ENCODE assay signal across 1 cellular context in the genomic region with DNA sequence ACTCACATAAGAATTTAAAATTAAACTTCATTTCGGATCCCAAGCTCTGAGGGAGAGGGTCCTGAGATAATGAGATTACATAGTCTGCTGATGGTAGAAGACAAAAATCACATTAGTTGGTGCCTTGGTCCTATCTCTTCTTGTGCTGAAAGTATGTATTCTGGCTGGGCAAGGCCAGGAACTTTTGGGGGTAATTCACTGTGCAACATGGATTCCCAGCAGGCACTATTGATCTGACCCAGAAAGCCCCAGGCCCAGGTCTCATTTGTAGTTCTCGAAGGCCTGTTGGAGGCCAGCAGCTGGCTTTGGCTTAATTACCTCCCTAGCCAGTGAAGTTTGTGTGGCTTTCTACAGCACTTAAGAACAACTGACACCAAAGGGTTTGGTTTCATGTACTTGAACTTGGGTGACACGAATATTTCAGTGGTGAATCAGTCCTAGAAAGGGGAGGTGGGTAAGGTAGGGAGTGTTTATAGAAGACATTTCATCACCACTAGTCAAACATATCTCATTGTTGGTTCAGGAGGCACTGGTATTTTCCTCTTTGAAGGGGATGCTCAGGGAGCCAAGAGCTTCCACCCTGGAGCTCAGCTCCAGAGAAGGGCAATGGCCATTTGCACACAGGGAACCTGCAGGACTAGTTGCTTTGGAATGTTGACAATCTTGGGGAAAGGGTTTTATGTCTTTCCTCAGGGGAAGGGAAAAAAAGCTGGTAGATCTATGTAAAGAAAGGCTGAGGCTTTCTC.
TF ChIP-seq lines count a peak whose summit lies in the region.

No MANE protein-coding gene starts in this region.

TF ChIP-seq in HepG2, 621 proteins besides CTCF, POLR2A, EP300 and RAD21 (continued from another document and continues in another):
- TF ChIP-seq RELA (CRISPR knock-in tag; IDR thresholded peaks at IDR 0.05), result no peak
- TF ChIP-seq, protein P1, sequence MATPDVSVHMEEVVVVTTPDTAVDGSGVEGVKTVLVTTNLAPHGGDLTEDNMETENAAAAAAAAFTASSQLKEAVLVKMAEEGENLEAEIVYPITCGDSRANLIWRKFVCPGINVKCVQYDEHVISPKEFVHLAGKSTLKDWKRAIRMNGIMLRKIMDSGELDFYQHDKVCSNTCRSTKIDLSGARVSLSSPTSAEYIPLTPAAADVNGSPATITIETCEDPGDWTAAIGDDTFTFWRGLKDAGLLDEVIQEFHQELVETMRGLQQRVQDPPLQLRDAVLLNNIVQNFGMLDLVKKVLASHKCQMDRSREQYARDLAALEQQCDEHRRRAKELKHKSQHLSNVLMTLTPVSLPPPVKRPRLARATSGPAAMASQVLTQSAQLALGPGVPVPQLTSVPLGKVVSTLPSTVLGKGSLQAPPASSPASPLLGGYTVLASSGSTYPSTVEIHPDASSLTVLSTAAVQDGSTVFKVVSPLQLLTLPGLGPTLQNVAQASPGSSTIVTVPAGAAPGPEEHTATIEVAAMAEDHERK (CRISPR knock-in tag; IDR thresholded peaks at IDR 0.05; ENCODE audit: low read depth), result no peak
- TF ChIP-seq, protein P2, sequence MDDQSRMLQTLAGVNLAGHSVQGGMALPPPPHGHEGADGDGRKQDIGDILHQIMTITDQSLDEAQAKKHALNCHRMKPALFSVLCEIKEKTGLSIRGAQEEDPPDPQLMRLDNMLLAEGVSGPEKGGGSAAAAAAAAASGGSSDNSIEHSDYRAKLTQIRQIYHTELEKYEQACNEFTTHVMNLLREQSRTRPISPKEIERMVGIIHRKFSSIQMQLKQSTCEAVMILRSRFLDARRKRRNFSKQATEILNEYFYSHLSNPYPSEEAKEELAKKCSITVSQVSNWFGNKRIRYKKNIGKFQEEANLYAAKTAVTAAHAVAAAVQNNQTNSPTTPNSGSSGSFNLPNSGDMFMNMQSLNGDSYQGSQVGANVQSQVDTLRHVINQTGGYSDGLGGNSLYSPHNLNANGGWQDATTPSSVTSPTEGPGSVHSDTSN (CRISPR knock-in tag; IDR thresholded peaks at IDR 0.05; ENCODE audit: borderline replicate concordance), result no peak
- peak; percentile 94 for TF ChIP-seq RXRB (CRISPR knock-in tag; IDR thresholded peaks at IDR 0.05; ENCODE audit: borderline replicate concordance)
- TF ChIP-seq GZF1 (CRISPR knock-in tag; IDR thresholded peaks at IDR 0.05), result no peak
- no peak for TF ChIP-seq SRSF4 (IDR thresholded peaks at IDR 0.05; ENCODE audit: low read depth, low read length, poor library complexity, severe bottlenecking)
- TF ChIP-seq SMARCC2 (IDR thresholded peaks at IDR 0.05), result no peak
- TF ChIP-seq ZFP62 (CRISPR knock-in tag; IDR thresholded peaks at IDR 0.05), result no peak
- TF ChIP-seq SOX13 (IDR thresholded peaks at IDR 0.05), result peak; percentile 69; the same call in 1 of the 2 replicates
- peak in 1 of 2 experiments; percentile 95; a peak in 2 of 4 replicates for TF ChIP-seq SOX13 (CRISPR knock-in tag; conservative IDR thresholded peaks at IDR 0.05 in 1 of 2, IDR thresholded peaks at IDR 0.05 in 1 of 2)
- TF ChIP-seq, protein P3, sequence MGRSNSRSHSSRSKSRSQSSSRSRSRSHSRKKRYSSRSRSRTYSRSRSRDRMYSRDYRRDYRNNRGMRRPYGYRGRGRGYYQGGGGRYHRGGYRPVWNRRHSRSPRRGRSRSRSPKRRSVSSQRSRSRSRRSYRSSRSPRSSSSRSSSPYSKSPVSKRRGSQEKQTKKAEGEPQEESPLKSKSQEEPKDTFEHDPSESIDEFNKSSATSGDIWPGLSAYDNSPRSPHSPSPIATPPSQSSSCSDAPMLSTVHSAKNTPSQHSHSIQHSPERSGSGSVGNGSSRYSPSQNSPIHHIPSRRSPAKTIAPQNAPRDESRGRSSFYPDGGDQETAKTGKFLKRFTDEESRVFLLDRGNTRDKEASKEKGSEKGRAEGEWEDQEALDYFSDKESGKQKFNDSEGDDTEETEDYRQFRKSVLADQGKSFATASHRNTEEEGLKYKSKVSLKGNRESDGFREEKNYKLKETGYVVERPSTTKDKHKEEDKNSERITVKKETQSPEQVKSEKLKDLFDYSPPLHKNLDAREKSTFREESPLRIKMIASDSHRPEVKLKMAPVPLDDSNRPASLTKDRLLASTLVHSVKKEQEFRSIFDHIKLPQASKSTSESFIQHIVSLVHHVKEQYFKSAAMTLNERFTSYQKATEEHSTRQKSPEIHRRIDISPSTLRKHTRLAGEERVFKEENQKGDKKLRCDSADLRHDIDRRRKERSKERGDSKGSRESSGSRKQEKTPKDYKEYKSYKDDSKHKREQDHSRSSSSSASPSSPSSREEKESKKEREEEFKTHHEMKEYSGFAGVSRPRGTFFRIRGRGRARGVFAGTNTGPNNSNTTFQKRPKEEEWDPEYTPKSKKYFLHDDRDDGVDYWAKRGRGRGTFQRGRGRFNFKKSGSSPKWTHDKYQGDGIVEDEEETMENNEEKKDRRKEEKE (IDR thresholded peaks at IDR 0.05), result no peak
- TF ChIP-seq ZFP41 (CRISPR knock-in tag; IDR thresholded peaks at IDR 0.05; ENCODE audit: borderline replicate concordance), result no peak
- TF ChIP-seq, protein P4, sequence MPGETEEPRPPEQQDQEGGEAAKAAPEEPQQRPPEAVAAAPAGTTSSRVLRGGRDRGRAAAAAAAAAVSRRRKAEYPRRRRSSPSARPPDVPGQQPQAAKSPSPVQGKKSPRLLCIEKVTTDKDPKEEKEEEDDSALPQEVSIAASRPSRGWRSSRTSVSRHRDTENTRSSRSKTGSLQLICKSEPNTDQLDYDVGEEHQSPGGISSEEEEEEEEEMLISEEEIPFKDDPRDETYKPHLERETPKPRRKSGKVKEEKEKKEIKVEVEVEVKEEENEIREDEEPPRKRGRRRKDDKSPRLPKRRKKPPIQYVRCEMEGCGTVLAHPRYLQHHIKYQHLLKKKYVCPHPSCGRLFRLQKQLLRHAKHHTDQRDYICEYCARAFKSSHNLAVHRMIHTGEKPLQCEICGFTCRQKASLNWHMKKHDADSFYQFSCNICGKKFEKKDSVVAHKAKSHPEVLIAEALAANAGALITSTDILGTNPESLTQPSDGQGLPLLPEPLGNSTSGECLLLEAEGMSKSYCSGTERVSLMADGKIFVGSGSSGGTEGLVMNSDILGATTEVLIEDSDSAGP (CRISPR knock-in tag; IDR thresholded peaks at IDR 0.05; ENCODE audit: borderline replicate concordance), result no peak
- TF ChIP-seq ZNF430 (CRISPR knock-in tag; IDR thresholded peaks at IDR 0.05), result no peak; the same call in 1 of the 2 replicates
- no peak for TF ChIP-seq DR1 (CRISPR knock-in tag; IDR thresholded peaks at IDR 0.05)
- TF ChIP-seq, protein P5, sequence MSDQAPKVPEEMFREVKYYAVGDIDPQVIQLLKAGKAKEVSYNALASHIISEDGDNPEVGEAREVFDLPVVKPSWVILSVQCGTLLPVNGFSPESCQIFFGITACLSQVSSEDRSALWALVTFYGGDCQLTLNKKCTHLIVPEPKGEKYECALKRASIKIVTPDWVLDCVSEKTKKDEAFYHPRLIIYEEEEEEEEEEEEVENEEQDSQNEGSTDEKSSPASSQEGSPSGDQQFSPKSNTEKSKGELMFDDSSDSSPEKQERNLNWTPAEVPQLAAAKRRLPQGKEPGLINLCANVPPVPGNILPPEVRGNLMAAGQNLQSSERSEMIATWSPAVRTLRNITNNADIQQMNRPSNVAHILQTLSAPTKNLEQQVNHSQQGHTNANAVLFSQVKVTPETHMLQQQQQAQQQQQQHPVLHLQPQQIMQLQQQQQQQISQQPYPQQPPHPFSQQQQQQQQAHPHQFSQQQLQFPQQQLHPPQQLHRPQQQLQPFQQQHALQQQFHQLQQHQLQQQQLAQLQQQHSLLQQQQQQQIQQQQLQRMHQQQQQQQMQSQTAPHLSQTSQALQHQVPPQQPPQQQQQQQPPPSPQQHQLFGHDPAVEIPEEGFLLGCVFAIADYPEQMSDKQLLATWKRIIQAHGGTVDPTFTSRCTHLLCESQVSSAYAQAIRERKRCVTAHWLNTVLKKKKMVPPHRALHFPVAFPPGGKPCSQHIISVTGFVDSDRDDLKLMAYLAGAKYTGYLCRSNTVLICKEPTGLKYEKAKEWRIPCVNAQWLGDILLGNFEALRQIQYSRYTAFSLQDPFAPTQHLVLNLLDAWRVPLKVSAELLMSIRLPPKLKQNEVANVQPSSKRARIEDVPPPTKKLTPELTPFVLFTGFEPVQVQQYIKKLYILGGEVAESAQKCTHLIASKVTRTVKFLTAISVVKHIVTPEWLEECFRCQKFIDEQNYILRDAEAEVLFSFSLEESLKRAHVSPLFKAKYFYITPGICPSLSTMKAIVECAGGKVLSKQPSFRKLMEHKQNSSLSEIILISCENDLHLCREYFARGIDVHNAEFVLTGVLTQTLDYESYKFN (CRISPR knock-in tag; conservative IDR thresholded peaks at IDR 0.05), result peak; percentile 85
- no peak for TF ChIP-seq ZNF121 (CRISPR knock-in tag; IDR thresholded peaks at IDR 0.05)
- TF ChIP-seq, protein P6, sequence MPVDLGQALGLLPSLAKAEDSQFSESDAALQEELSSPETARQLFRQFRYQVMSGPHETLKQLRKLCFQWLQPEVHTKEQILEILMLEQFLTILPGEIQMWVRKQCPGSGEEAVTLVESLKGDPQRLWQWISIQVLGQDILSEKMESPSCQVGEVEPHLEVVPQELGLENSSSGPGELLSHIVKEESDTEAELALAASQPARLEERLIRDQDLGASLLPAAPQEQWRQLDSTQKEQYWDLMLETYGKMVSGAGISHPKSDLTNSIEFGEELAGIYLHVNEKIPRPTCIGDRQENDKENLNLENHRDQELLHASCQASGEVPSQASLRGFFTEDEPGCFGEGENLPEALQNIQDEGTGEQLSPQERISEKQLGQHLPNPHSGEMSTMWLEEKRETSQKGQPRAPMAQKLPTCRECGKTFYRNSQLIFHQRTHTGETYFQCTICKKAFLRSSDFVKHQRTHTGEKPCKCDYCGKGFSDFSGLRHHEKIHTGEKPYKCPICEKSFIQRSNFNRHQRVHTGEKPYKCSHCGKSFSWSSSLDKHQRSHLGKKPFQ (CRISPR knock-in tag; IDR thresholded peaks at IDR 0.05; ENCODE audit: insufficient replicate concordance), result no peak
- no peak for TF ChIP-seq ZFAT (CRISPR knock-in tag; conservative IDR thresholded peaks at IDR 0.05)
- TF ChIP-seq, protein P7, sequence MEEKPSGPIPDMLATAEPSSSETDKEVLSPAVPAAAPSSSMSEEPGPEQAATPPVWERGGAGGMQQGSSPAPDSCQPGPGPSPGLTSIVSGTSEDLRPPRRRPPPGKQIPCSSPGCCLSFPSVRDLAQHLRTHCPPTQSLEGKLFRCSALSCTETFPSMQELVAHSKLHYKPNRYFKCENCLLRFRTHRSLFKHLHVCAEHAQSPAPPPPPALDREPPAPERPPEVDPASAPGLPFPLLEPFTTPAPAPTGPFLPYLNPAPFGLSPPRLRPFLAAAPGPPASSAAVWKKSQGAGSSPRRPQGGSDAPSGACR (CRISPR knock-in tag; IDR thresholded peaks at IDR 0.05), result 0 out of 2 replicates have a peak, but pooled peaks have one; percentile 42
- TF ChIP-seq, protein P8, sequence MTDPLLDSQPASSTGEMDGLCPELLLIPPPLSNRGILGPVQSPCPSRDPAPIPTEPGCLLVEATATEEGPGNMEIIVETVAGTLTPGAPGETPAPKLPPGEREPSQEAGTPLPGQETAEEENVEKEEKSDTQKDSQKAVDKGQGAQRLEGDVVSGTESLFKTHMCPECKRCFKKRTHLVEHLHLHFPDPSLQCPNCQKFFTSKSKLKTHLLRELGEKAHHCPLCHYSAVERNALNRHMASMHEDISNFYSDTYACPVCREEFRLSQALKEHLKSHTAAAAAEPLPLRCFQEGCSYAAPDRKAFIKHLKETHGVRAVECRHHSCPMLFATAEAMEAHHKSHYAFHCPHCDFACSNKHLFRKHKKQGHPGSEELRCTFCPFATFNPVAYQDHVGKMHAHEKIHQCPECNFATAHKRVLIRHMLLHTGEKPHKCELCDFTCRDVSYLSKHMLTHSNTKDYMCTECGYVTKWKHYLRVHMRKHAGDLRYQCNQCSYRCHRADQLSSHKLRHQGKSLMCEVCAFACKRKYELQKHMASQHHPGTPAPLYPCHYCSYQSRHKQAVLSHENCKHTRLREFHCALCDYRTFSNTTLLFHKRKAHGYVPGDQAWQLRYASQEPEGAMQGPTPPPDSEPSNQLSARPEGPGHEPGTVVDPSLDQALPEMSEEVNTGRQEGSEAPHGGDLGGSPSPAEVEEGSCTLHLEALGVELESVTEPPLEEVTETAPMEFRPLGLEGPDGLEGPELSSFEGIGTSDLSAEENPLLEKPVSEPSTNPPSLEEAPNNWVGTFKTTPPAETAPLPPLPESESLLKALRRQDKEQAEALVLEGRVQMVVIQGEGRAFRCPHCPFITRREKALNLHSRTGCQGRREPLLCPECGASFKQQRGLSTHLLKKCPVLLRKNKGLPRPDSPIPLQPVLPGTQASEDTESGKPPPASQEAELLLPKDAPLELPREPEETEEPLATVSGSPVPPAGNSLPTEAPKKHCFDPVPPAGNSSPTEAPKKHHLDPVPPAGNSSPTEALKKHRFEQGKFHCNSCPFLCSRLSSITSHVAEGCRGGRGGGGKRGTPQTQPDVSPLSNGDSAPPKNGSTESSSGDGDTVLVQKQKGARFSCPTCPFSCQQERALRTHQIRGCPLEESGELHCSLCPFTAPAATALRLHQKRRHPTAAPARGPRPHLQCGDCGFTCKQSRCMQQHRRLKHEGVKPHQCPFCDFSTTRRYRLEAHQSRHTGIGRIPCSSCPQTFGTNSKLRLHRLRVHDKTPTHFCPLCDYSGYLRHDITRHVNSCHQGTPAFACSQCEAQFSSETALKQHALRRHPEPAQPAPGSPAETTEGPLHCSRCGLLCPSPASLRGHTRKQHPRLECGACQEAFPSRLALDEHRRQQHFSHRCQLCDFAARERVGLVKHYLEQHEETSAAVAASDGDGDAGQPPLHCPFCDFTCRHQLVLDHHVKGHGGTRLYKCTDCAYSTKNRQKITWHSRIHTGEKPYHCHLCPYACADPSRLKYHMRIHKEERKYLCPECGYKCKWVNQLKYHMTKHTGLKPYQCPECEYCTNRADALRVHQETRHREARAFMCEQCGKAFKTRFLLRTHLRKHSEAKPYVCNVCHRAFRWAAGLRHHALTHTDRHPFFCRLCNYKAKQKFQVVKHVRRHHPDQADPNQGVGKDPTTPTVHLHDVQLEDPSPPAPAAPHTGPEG (CRISPR knock-in tag; IDR thresholded peaks at IDR 0.05), result no peak
- TF ChIP-seq ZBTB42 (CRISPR knock-in tag; IDR thresholded peaks at IDR 0.05), result no peak
- no peak for TF ChIP-seq RBFOX2 (IDR thresholded peaks at IDR 0.05; ENCODE audit: low read depth, low read length)
- TF ChIP-seq, protein P9, sequence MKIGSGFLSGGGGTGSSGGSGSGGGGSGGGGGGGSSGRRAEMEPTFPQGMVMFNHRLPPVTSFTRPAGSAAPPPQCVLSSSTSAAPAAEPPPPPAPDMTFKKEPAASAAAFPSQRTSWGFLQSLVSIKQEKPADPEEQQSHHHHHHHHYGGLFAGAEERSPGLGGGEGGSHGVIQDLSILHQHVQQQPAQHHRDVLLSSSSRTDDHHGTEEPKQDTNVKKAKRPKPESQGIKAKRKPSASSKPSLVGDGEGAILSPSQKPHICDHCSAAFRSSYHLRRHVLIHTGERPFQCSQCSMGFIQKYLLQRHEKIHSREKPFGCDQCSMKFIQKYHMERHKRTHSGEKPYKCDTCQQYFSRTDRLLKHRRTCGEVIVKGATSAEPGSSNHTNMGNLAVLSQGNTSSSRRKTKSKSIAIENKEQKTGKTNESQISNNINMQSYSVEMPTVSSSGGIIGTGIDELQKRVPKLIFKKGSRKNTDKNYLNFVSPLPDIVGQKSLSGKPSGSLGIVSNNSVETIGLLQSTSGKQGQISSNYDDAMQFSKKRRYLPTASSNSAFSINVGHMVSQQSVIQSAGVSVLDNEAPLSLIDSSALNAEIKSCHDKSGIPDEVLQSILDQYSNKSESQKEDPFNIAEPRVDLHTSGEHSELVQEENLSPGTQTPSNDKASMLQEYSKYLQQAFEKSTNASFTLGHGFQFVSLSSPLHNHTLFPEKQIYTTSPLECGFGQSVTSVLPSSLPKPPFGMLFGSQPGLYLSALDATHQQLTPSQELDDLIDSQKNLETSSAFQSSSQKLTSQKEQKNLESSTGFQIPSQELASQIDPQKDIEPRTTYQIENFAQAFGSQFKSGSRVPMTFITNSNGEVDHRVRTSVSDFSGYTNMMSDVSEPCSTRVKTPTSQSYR (CRISPR knock-in tag; IDR thresholded peaks at IDR 0.05; ENCODE audit: borderline replicate concordance), result peak; percentile 75
